ENCODE assay signal across 9 cellular contexts in the genomic region with DNA sequence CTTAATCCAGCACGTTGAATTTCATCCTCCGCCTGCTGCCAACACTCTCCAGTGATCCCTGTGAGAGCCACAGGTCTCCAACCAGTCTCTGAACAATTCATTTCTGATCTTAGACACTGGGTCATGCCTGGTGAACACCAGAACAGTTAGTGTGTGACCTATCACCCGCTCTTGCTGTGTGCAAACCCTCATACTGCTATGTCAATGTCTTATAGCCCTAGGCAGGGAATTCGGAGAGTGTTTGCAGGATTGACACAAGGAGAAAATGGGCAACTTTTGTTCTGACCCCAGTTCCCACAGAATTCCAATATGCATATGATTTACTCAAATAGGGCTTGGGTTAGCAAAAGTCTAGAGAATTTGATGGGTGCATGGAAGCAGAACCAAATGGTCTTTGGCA. TPM values are rescaled to one million over a fixed set of nuclear protein-coding genes. Genes with fewer than 3 reads are reported as not detected.
"Had no signal": no experiment of that assay in that cellular context is flagged by ENCODE, and none has a peak within 500 bp of the region (broad histone marks: within the 10 kb centered on the region; RNA-seq: fewer than 3 reads in every experiment).

No MANE protein-coding gene starts in this region.

- H3K27ac Mint-ChIP-seq: GM23338, HFFc6, IgD-negative memory B cell had no signal

- H3K4me1 ChIP-seq: HAP-1 had no signal

- H2AFZ ChIP-seq: GM23338 had no signal

- H3K4me3 Mint-ChIP-seq: GM23338, HFFc6, IgD-negative memory B cell had no signal

- H3K4me1 Mint-ChIP-seq: GM23338, IgD-negative memory B cell had no signal

- H3K36me3 ChIP-seq: HAP-1 had no signal

- H3K9me3 ChIP-seq: HAP-1 had no signal

- H3K27ac ChIP-seq: HL-60 had no signal

- H3K9me3 Mint-ChIP-seq: GM23338, HFFc6, IgD-negative memory B cell had no signal

- DNase-seq: H7, HFFc6 had no signal

- H3K4me3 ChIP-seq: GM23338, HAP-1 had no signal

- H3K4me2 ChIP-seq: GM23338 had no signal

RNA-seq across cellular contexts. Expression of a gene that starts 23.1 kb away (rescaled TPM):
- total RNA-seq: GM23338, H1, H7, HepG2, HFFc6, HT1080 had no signal

RNA-seq across cellular contexts. Expression of a gene that starts 34.5 kb away (rescaled TPM):
- total RNA-seq: GM23338, H1, H7, HepG2, HFFc6 had no signal
